27 cellular contexts compared by ENCODE assay signal in genomic region chr1:244948416-244948815, GRCh38.
DNase-seq lines count a peak whose midpoint lies in the region; TF ChIP-seq lines count a peak whose summit lies in the region.
"Had no signal": no experiment of that assay in that cellular context is flagged by ENCODE, and none has a peak within 500 bp of the region (broad histone marks: within the 10 kb centered on the region; RNA-seq: fewer than 3 reads in every experiment).

No MANE protein-coding gene starts in this region.

- no peak overlapping the region for H3K27ac ChIP-seq in HEK293 (ENCODE audit: extremely low read depth, low read depth, low read length)
- H3K27ac ChIP-seq: 22Rv1; A549; BLaER1; BLaER1 treated with 17β-estradiol and CSF1 and Interleukin-3, amounts not matched to agents 10 nM and 100 nM; C4-2B had no signal

- H3K4me1 ChIP-seq in HEK293 (ENCODE audit: control insufficient read depth, insufficient read depth, low read length), result no peaks in the 10 kb centered on the region
- H3K4me1 ChIP-seq: BE2C had no signal

- DNase-seq in NCI-H1436 (lab: John Stamatoyannopoulos, UW), result no peak
- DNase-seq: 8988T; ACHN; AML-193; BE2C; C1 segment of cervical spinal cord; Caco-2; Calu3; CD4-positive, alpha-beta memory T cell; CD4-positive, alpha-beta T cell; CD4-positive, CD25-positive, alpha-beta regulatory T cell; CD8-positive, alpha-beta memory T cell; CD8-positive, alpha-beta T cell; COR-L47; DMS 273 treated with DMSO at 0.1 percent for 48 hours; DMS153; DMS53; DMS79; DMS79 treated with DMSO at 0.1 percent for 48 hours; DND-41; EL had no signal

- POLR2A ChIA-PET in HEK293 (lab: Yijun Ruan, JAX), result no interaction called here

- no peak for TF ChIP-seq CTCF in HEK293 (tag by site-specific recombination; IDR thresholded peaks at IDR 0.05)

- CTCF ChIA-PET in HEK293 (lab: Yijun Ruan, JAX), result interaction anchor here (0.7 to 0.8 kb wide), 2 partner anchors 94 to 344 kb away, joined by 3 to 4 read pairs; no protein-coding TSS in a partner anchor

- H3K36me3 ChIP-seq in HEK293 (ENCODE audit: control insufficient read depth in 2 of 2, insufficient read depth in 1 of 2, low read length in 2 of 2), result no peaks in the 10 kb centered on the region
- H3K36me3 ChIP-seq: BE2C; BLaER1; BLaER1 treated with 17β-estradiol and CSF1 and Interleukin-3, amounts not matched to agents 10 nM and 100 nM had no signal

- no peak overlapping the region for H3K4me3 ChIP-seq in HEK293 (ENCODE audit: low read depth, low read length)
- H3K4me3 ChIP-seq: A549; BLaER1; BLaER1 treated with 17β-estradiol and CSF1 and Interleukin-3, amounts not matched to agents 10 nM and 100 nM had no signal

- no peaks in the 10 kb centered on the region for H3K9me3 ChIP-seq in HEK293 (ENCODE audit: control insufficient read depth, insufficient read depth, low read depth, low read length)
- H3K9me3 ChIP-seq: A549, BE2C, BLaER1, Caco-2 had no signal

TF ChIP-seq in HEK293, 187 proteins besides CTCF, POLR2A, EP300 and RAD21:
- TF ChIP-seq SCRT1 (tag by site-specific recombination; IDR thresholded peaks at IDR 0.05; ENCODE audit: borderline replicate concordance), result peak; percentile 73
- peak; percentile 79 for TF ChIP-seq SCRT2 (tag by site-specific recombination; IDR thresholded peaks at IDR 0.05)
- TF ChIP-seq ZNF488 (tag by site-specific recombination; IDR thresholded peaks at IDR 0.05), result no peak
- no peak for TF ChIP-seq ZFP41 (tag by site-specific recombination; IDR thresholded peaks at IDR 0.05; ENCODE audit: borderline replicate concordance)
- no peak for TF ChIP-seq ZBTB6 (tag by site-specific recombination; IDR thresholded peaks at IDR 0.05)
